Comparison of ENCODE assay signal across 3 cellular contexts in the genomic region with DNA sequence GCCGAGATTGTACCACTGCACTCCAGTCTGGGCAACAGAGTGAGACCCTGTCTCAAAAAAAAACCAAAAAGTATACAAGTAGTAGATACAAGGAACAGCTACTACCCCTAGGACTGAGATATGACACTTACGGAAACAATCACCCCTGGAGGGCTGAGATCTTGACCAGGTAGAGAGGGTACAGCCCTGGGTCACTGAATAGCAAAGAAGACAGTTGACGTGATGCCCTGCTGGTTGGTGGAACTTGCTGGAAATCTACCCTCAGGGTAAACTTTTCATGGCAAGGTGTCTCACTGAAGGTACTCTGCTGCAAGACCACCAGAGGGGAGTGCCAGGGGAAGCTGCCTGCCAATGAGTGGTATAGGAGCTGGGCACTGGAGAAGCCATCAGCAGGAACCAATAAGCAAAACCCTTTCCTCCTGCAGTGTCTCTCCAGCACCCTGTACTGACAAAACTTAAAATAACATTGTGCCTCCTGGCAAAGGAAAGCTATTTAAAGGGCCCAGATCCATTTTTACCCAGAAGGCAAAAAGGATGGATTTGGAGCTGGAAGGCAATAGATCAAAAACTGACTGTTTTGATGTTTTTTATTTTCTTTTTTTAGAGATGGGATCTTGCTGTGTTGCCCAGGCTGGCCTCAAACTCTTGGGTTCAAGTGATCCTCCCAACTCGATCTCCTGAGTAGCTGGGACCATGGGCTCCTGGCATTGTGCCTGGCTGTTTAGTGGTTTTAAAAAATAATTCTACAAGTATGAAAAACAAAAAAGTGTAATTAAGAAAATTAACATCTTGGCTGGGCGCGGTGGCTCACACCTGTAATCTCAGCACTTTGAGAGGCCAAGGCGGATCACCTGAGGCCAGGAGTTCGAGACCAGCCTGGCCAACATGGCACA.
TF ChIP-seq lines count a peak whose summit lies in the region.

No MANE protein-coding gene starts in this region.

TF ChIP-seq in GM23338, 12 proteins besides CTCF, POLR2A, EP300 and RAD21 (continues in another document):
- TF ChIP-seq EZH2 (IDR thresholded peaks at IDR 0.05; ENCODE audit: low read depth, unreplicated experiment) (no peak), NANOG (IDR thresholded peaks at IDR 0.05; ENCODE audit: borderline replicate concordance) (no peak), EZH2phosphoT487 (IDR thresholded peaks at IDR 0.05; ENCODE audit: unreplicated experiment) (no peak), JUNB (IDR thresholded peaks at IDR 0.05; ENCODE audit: unreplicated experiment) (no peak), CREB1 (CRISPR knock-in tag; IDR thresholded peaks at IDR 0.05; ENCODE audit: low read depth) (no peak), ZNF331 (CRISPR knock-in tag; IDR thresholded peaks at IDR 0.05; ENCODE audit: low read depth) (no peak), ZNF114 (CRISPR knock-in tag; IDR thresholded peaks at IDR 0.05) (no peak)
- TF ChIP-seq, protein P1, sequence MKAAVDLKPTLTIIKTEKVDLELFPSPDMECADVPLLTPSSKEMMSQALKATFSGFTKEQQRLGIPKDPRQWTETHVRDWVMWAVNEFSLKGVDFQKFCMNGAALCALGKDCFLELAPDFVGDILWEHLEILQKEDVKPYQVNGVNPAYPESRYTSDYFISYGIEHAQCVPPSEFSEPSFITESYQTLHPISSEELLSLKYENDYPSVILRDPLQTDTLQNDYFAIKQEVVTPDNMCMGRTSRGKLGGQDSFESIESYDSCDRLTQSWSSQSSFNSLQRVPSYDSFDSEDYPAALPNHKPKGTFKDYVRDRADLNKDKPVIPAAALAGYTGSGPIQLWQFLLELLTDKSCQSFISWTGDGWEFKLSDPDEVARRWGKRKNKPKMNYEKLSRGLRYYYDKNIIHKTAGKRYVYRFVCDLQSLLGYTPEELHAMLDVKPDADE (IDR thresholded peaks at IDR 0.05): no peak
- TF ChIP-seq, protein P2, sequence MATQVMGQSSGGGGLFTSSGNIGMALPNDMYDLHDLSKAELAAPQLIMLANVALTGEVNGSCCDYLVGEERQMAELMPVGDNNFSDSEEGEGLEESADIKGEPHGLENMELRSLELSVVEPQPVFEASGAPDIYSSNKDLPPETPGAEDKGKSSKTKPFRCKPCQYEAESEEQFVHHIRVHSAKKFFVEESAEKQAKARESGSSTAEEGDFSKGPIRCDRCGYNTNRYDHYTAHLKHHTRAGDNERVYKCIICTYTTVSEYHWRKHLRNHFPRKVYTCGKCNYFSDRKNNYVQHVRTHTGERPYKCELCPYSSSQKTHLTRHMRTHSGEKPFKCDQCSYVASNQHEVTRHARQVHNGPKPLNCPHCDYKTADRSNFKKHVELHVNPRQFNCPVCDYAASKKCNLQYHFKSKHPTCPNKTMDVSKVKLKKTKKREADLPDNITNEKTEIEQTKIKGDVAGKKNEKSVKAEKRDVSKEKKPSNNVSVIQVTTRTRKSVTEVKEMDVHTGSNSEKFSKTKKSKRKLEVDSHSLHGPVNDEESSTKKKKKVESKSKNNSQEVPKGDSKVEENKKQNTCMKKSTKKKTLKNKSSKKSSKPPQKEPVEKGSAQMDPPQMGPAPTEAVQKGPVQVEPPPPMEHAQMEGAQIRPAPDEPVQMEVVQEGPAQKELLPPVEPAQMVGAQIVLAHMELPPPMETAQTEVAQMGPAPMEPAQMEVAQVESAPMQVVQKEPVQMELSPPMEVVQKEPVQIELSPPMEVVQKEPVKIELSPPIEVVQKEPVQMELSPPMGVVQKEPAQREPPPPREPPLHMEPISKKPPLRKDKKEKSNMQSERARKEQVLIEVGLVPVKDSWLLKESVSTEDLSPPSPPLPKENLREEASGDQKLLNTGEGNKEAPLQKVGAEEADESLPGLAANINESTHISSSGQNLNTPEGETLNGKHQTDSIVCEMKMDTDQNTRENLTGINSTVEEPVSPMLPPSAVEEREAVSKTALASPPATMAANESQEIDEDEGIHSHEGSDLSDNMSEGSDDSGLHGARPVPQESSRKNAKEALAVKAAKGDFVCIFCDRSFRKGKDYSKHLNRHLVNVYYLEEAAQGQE (IDR thresholded peaks at IDR 0.05; ENCODE audit: unreplicated experiment): no peak

TF ChIP-seq in K562, 482 proteins besides CTCF, POLR2A, EP300 and RAD21:
- TF ChIP-seq BCOR (IDR thresholded peaks at IDR 0.05) (peak; percentile 29; the same call in 1 of the 2 replicates), ZNF740 (CRISPR knock-in tag; IDR thresholded peaks at IDR 0.05) (no peak), ZNF740 (tag; IDR thresholded peaks at IDR 0.05) (no peak), ZNF121 (CRISPR knock-in tag; conservative IDR thresholded peaks at IDR 0.05) (peak; percentile 98), RBM25 (IDR thresholded peaks at IDR 0.05; ENCODE audit: low read depth, low read length, severe bottlenecking) (peak; percentile 58), SMC3 (conservative IDR thresholded peaks at IDR 0.05; ENCODE audit: insufficient read depth, low read depth, low read length) (no peak)
- TF ChIP-seq, protein P3, sequence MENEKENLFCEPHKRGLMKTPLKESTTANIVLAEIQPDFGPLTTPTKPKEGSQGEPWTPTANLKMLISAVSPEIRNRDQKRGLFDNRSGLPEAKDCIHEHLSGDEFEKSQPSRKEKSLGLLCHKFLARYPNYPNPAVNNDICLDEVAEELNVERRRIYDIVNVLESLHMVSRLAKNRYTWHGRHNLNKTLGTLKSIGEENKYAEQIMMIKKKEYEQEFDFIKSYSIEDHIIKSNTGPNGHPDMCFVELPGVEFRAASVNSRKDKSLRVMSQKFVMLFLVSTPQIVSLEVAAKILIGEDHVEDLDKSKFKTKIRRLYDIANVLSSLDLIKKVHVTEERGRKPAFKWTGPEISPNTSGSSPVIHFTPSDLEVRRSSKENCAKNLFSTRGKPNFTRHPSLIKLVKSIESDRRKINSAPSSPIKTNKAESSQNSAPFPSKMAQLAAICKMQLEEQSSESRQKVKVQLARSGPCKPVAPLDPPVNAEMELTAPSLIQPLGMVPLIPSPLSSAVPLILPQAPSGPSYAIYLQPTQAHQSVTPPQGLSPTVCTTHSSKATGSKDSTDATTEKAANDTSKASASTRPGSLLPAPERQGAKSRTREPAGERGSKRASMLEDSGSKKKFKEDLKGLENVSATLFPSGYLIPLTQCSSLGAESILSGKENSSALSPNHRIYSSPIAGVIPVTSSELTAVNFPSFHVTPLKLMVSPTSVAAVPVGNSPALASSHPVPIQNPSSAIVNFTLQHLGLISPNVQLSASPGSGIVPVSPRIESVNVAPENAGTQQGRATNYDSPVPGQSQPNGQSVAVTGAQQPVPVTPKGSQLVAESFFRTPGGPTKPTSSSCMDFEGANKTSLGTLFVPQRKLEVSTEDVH (IDR thresholded peaks at IDR 0.05; ENCODE audit: low read depth, partially characterized antibody): no peak
TF ChIP-seq in K562: peak in this region for 3.

TF ChIP-seq in HepG2, 621 proteins besides CTCF, POLR2A, EP300 and RAD21:
- peak; percentile 70; the same call in 1 of the 2 replicates for TF ChIP-seq ZNF121 (CRISPR knock-in tag; IDR thresholded peaks at IDR 0.05)
- no peak for TF ChIP-seq NFRKB (IDR thresholded peaks at IDR 0.05)
